1 cellular context compared by ENCODE assay signal in genomic region chr3:45630325-45630724, GRCh38.
TF ChIP-seq lines count a peak whose summit lies in the region.

No MANE protein-coding gene starts in this region.

TF ChIP-seq in GM12878, 131 proteins besides CTCF, POLR2A, EP300 and RAD21:
- TF ChIP-seq SKIL (IDR thresholded peaks at IDR 0.05; ENCODE audit: low read depth, poor library complexity, severe bottlenecking): no peak
- no peak for TF ChIP-seq PKNOX1 (IDR thresholded peaks at IDR 0.05)
- TF ChIP-seq RELA (IDR thresholded peaks at IDR 0.05; ENCODE audit: borderline replicate concordance, partially characterized antibody): no peak
- no peak for TF ChIP-seq REST (IDR thresholded peaks at IDR 0.05; ENCODE audit: low read depth, low read length)
- TF ChIP-seq MAX (IDR thresholded peaks at IDR 0.05; ENCODE audit: low read depth, low read length): no peak
- TF ChIP-seq BACH1 (IDR thresholded peaks at IDR 0.05; ENCODE audit: borderline replicate concordance): no peak
- no peak for TF ChIP-seq YBX1 (IDR thresholded peaks at IDR 0.05)
- no peak for TF ChIP-seq HDGF (IDR thresholded peaks at IDR 0.05)
- TF ChIP-seq ZNF384 (IDR thresholded peaks at IDR 0.05; ENCODE audit: borderline replicate concordance, low read depth, low read length): no peak
- TF ChIP-seq SREBF2 (IDR thresholded peaks at IDR 0.05; ENCODE audit: low read length): no peak
